In genomic region chr5:25823330-25823873, GRCh38 we compare ENCODE assay signal across 17 cellular contexts.
A peak's percentile ranks its signal among the peaks of the same experiment; 100 is the strongest.
DNase-seq lines count a peak whose midpoint lies in the region; ATAC-seq and TF ChIP-seq lines count a peak whose summit lies in the region.
"Had no signal": no experiment of that assay in that cellular context is flagged by ENCODE, and none has a peak within 500 bp of the region (broad histone marks: within the 10 kb centered on the region; RNA-seq: fewer than 3 reads in every experiment).

No MANE protein-coding gene starts in this region.

- H3K4me1 ChIP-seq in right cardiac atrium (ENCODE audit: control insufficient read depth, insufficient read depth, low read length) (no peaks in the 10 kb centered on the region), testis (no peaks in the 10 kb centered on the region)

- no peak overlapping the region for H3K27ac Mint-ChIP-seq in chondrocyte (ENCODE audit: unreplicated experiment)
- H3K27ac Mint-ChIP-seq: CD4-positive, CD25-positive, alpha-beta regulatory T cell; CD8-positive, alpha-beta T cell; HFFc6 had no signal

- no peak for ATAC-seq in right cardiac atrium
- ATAC-seq in left cardiac atrium: no peak
- no peak for ATAC-seq in GM18861 (IDR thresholded peaks at IDR 0.05; ENCODE audit: unreplicated experiment)
- ATAC-seq: CD8-positive, alpha-beta T cell; HCT116 had no signal

- 93% methylated on average over 22 of the region's 22 CpGs for WGBS in right cardiac atrium
- WGBS in testis, 2 donors: 80 to 83% methylated on average over 9 to 22 of the region's 22 CpGs

- H3K27me3 Mint-ChIP-seq in chondrocyte (ENCODE audit: low read depth): no peaks in the 10 kb centered on the region
- H3K27me3 Mint-ChIP-seq: CD4-positive, CD25-positive, alpha-beta regulatory T cell had no signal

- no peak for TF ChIP-seq POLR2A in testis (IDR thresholded peaks at IDR 0.05)

- H3K4me3 ChIP-seq in right cardiac atrium (ENCODE audit: low read length) (no peak overlapping the region), testis (peak overlapping the region; percentile 16 to 48)
- H3K4me3 ChIP-seq: GM23248 had no signal

- H3K4me1 Mint-ChIP-seq in chondrocyte (ENCODE audit: low read depth): no peaks in the 10 kb centered on the region
- H3K4me1 Mint-ChIP-seq: CD4-positive, CD25-positive, alpha-beta regulatory T cell had no signal

- H3K4me3 Mint-ChIP-seq in chondrocyte (ENCODE audit: unreplicated experiment): no peak overlapping the region
- H3K4me3 Mint-ChIP-seq: CD4-positive, CD25-positive, alpha-beta regulatory T cell; CD8-positive, alpha-beta T cell; HFFc6 had no signal

- H3K9me3 ChIP-seq in right cardiac atrium (ENCODE audit: control insufficient read depth, low read length) (no peaks in the 10 kb centered on the region), testis (no peaks in the 10 kb centered on the region)

- DNase-seq in right cardiac atrium: peak in 2 of 3 donors; percentile 29 to 36
- no peak for DNase-seq in left cardiac atrium
- peak; percentile 84 for DNase-seq in chondrocyte (ENCODE audit: low spot score)
- DNase-seq in testis: no peak
- no peak for DNase-seq in DMS53 treated with DMSO at 0.1 percent for 48 hours (lab: John Stamatoyannopoulos, UW; ENCODE audit: unreplicated experiment)
- no peak for DNase-seq in midbrain (lab: John Stamatoyannopoulos, UW)
- DNase-seq: C1 segment of cervical spinal cord; CD4-positive, CD25-positive, alpha-beta regulatory T cell; CD8-positive, alpha-beta T cell; DMS 273 treated with DMSO at 0.1 percent for 48 hours; DMS79 treated with DMSO at 0.1 percent for 48 hours; GF-D8; GM23248; H7; HFFc6 had no signal

- H3K27ac ChIP-seq in right cardiac atrium (ENCODE audit: low read length) (no peak overlapping the region), testis (no peak overlapping the region)
- H3K27ac ChIP-seq: GM23248 had no signal

- peaks cover 22% of the 10 kb centered on the region for H3K9me3 Mint-ChIP-seq in chondrocyte (ENCODE audit: low read depth)

- TF ChIP-seq CTCF in chondrocyte (IDR thresholded peaks at IDR 0.05) (no peak), testis (IDR thresholded peaks at IDR 0.05) (no peak)

- H3K27me3 ChIP-seq in right cardiac atrium (ENCODE audit: control insufficient read depth, insufficient read depth) (no peaks in the 10 kb centered on the region), testis (no peaks in the 10 kb centered on the region)

- no peaks in the 10 kb centered on the region for H3K36me3 ChIP-seq in testis (ENCODE audit: low read depth, missing control alignments)

- intact Hi-C loops in right cardiac atrium (cut with DNase I) (no loop called here), left cardiac atrium (cut with DNase I) (no loop called here), testis (cut with DNase I; ENCODE audit: low total_unique reads) (no loop called here)

- no peaks in the 10 kb centered on the region for H3K36me3 Mint-ChIP-seq in chondrocyte (ENCODE audit: low read depth)
- H3K36me3 Mint-ChIP-seq: CD4-positive, CD25-positive, alpha-beta regulatory T cell; CD8-positive, alpha-beta T cell had no signal

Comparison
In these comparisons a context has a peak if more than half of its experiments do, and no peak if none do; other contexts are left out.
1. DNase-seq: peak in right cardiac atrium (2 of 3) and chondrocyte (single experiment); none in left cardiac atrium (single experiment), testis (single experiment), DMS53 treated with DMSO at 0.1 percent for 48 hours (single experiment) and midbrain (single experiment).